Comparison of ENCODE assay signal across 8 cellular contexts in genomic region chr7:55086413-55087201, GRCh38.
A peak's percentile ranks its signal among the peaks of the same experiment; 100 is the strongest.
DNase-seq lines count a peak whose midpoint lies in the region; ATAC-seq and TF ChIP-seq lines count a peak whose summit lies in the region.

No MANE protein-coding gene starts in this region.

- H3K36me3 ChIP-seq in Panc1 (ENCODE audit: control insufficient read depth, insufficient read depth, low read length), result no peaks in the 10 kb centered on the region

- H3K4me1 Mint-ChIP-seq in osteocyte (ENCODE audit: unreplicated experiment) (peaks cover 64% of the 10 kb centered on the region), CD14-positive monocyte (peaks cover 2% of the 10 kb centered on the region), glutamatergic neuron (ENCODE audit: low read depth, unreplicated experiment) (peaks cover 7% of the 10 kb centered on the region)

- no peaks in the 10 kb centered on the region for H3K9me3 ChIP-seq in Panc1 (ENCODE audit: control insufficient read depth, insufficient read depth, low read depth, low read length)

- no peaks in the 10 kb centered on the region for H3K9me3 Mint-ChIP-seq in osteocyte (ENCODE audit: unreplicated experiment)
- H3K9me3 Mint-ChIP-seq in CD14-positive monocyte, result no peaks in the 10 kb centered on the region
- H3K9me3 Mint-ChIP-seq in glutamatergic neuron (ENCODE audit: unreplicated experiment), result no peaks in the 10 kb centered on the region

- TF ChIP-seq CTCF in Panc1 (IDR thresholded peaks at IDR 0.05) (no peak), osteocyte (IDR thresholded peaks at IDR 0.05) (no peak), CD14-positive monocyte (IDR thresholded peaks at IDR 0.05) (no peak), glutamatergic neuron (IDR thresholded peaks at IDR 0.05; ENCODE audit: partially characterized antibody, unreplicated experiment) (no peak)

- POLR2A ChIA-PET in Panc1 (lab: Charles Lee), result interaction anchor here (0.5 to 0.8 kb wide), 6 partner anchors 10 to 50 kb away, joined by 3 to 5 read pairs (median 4); no protein-coding TSS in a partner anchor

- CTCF ChIA-PET in Panc1 (lab: Charles Lee), result no interaction called here

- H3K27ac ChIP-seq in Panc1 (ENCODE audit: low read length), result peak overlapping the region; percentile 85

- H3K27me3 Mint-ChIP-seq in osteocyte (ENCODE audit: unreplicated experiment) (no peaks in the 10 kb centered on the region), CD14-positive monocyte (ENCODE audit: low read depth in 3 of 3) (peaks cover 0 to 4% (median 2%) of the 10 kb centered on the region in 3 donors), glutamatergic neuron (ENCODE audit: unreplicated experiment) (no peaks in the 10 kb centered on the region)

- H3K27ac Mint-ChIP-seq in osteocyte (ENCODE audit: unreplicated experiment), result peak overlapping the region; percentile 92
- H3K27ac Mint-ChIP-seq in CD14-positive monocyte, result no peak overlapping the region
- H3K27ac Mint-ChIP-seq in glutamatergic neuron (ENCODE audit: unreplicated experiment), result no peak overlapping the region

- H3K36me3 Mint-ChIP-seq in osteocyte (ENCODE audit: unreplicated experiment), result peaks cover 7% of the 10 kb centered on the region
- no peaks in the 10 kb centered on the region for H3K36me3 Mint-ChIP-seq in CD14-positive monocyte
- H3K36me3 Mint-ChIP-seq in glutamatergic neuron (ENCODE audit: unreplicated experiment), result no peaks in the 10 kb centered on the region

- intact Hi-C loops in Panc1 (cut with micrococcal nuclease; ENCODE audit: unreplicated experiment), result no loop called here
- intact Hi-C loops in CD14-positive monocyte (cut with micrococcal nuclease), result no loop called here

- in situ Hi-C loops in Panc1 (cut with HindIII; ENCODE audit: low pct_unique_long_range_greater_than_20kb, low sequenced_read_pairs), result no loop called here

- H3K4me1 ChIP-seq in Panc1 (ENCODE audit: control insufficient read depth, insufficient read depth, low read length), result peaks cover 78% of the 10 kb centered on the region

- ATAC-seq in HG02759 (IDR thresholded peaks at IDR 0.05; ENCODE audit: unreplicated experiment) (peak; percentile 87), Panc1 (peak; percentile 84)

- peak overlapping the region; percentile 12 to 33; a peak in 3 of 4 replicates for H3K4me3 ChIP-seq in Panc1 (ENCODE audit: low read depth in 2 of 2, low read length in 2 of 2)

- no TSS peak for BruUV-seq in Panc1 (replicated peaks; lab: Mats Ljungman, UMichigan)

- peak; percentile 30 for DNase-seq in stimulated activated CD4-positive, alpha-beta T cell treated with anti-CD3 and anti-CD28 coated beads, Interleukin-15, amount 100 ng/mL, for 24 hours
- no peak for DNase-seq in stimulated activated CD4-positive, alpha-beta T cell treated with anti-CD3 and anti-CD28 coated beads, Interleukin-4, amount 100 ng/mL, for 4 hours
- DNase-seq in Panc1 (ENCODE audit: low read depth, low spot score) (no peak), epidermal melanocyte (ENCODE audit: insufficient read length, low spot score) (peak; percentile 56), osteocyte (ENCODE audit: extremely low spot score, unreplicated experiment) (peak; percentile 89), CD14-positive monocyte (ENCODE audit: low spot score) (no peak), glutamatergic neuron (no peak)

- no peaks in the 10 kb centered on the region for H3K27me3 ChIP-seq in Panc1 (ENCODE audit: control insufficient read depth, insufficient read depth, low read length)

- H3K4me3 Mint-ChIP-seq in osteocyte (ENCODE audit: unreplicated experiment) (peak overlapping the region; percentile 52), CD14-positive monocyte (no peak overlapping the region), glutamatergic neuron (ENCODE audit: unreplicated experiment) (no peak overlapping the region)

Comparison
In these comparisons a context has a peak if more than half of its experiments do, and no peak if none do; other contexts are left out.
1. DNase-seq: peak in stimulated activated CD4-positive, alpha-beta T cell treated with anti-CD3 and anti-CD28 coated beads, Interleukin-15, amount 100 ng/mL, for 24 hours (single experiment), epidermal melanocyte (single experiment) and osteocyte (single experiment); none in stimulated activated CD4-positive, alpha-beta T cell treated with anti-CD3 and anti-CD28 coated beads, Interleukin-4, amount 100 ng/mL, for 4 hours (0 of 2), Panc1 (single experiment), CD14-positive monocyte (single experiment) and glutamatergic neuron (single experiment).